1 cellular context compared by ENCODE assay signal in genomic region chr5:137761020-137761516, GRCh38.
TF ChIP-seq lines count a peak whose summit lies in the region.

No MANE protein-coding gene starts in this region.

TF ChIP-seq in HEK293, 187 proteins besides CTCF, POLR2A, EP300 and RAD21 (continued from another document):
- TF ChIP-seq ZSCAN5A (tag by site-specific recombination; IDR thresholded peaks at IDR 0.05): no peak
- TF ChIP-seq ZBTB7A (tag by site-specific recombination; IDR thresholded peaks at IDR 0.05; ENCODE audit: low read depth): no peak
- 0 out of 2 replicates have a peak, but pooled peaks have one; percentile 58 for TF ChIP-seq ZNF362 (tag by site-specific recombination; IDR thresholded peaks at IDR 0.05)
TF ChIP-seq in HEK293: peak in this region for 19.
